In genomic region chr13:112976526-112976925, GRCh38 we compare ENCODE assay signal across 25 cellular contexts. TPM values are rescaled to one million over a fixed set of nuclear protein-coding genes. Genes with fewer than 3 reads are reported as not detected.
"Had no signal": no experiment of that assay in that cellular context is flagged by ENCODE, and none has a peak within 500 bp of the region (broad histone marks: within the 10 kb centered on the region; RNA-seq: fewer than 3 reads in every experiment).

No MANE protein-coding gene starts in this region.

- H3K4me2 ChIP-seq: hepatocyte had no signal

- H3K27ac ChIP-seq: coronary artery, esophagus muscularis mucosa, foreskin keratinocyte, gastroesophageal sphincter, hepatocyte, lower lobe of right lung had no signal

- H3K9me3 ChIP-seq: esophagus muscularis mucosa, gastroesophageal sphincter, heart left ventricle, lower lobe of right lung, mucosa of descending colon had no signal

- FAIRE-seq: colon, endothelial cell of umbilical vein, frontal cortex, kidney had no signal

- H3K4me1 ChIP-seq: foreskin keratinocyte, gastroesophageal sphincter, lower lobe of right lung had no signal

- H2AFZ ChIP-seq: hepatocyte had no signal

- H3K4me3 ChIP-seq: coronary artery, dorsolateral prefrontal cortex, esophagus muscularis mucosa, gastroesophageal sphincter, heart left ventricle, hepatocyte, left ventricle myocardium inferior, lower lobe of right lung, mucosa of descending colon had no signal

- H3K36me3 ChIP-seq: gastroesophageal sphincter, heart left ventricle, left ventricle myocardium inferior, lower lobe of right lung had no signal

- DNase-seq: dermis blood vessel endothelial cell; dorsolateral prefrontal cortex; effector CD4-positive, alpha-beta T cell; effector memory CD4-positive, alpha-beta T cell; foreskin keratinocyte; hypothalamus; immature natural killer cell; islet precursor cell; kidney; kidney glomerular epithelial cell; left colon; left ventricle myocardium inferior; lower lobe of right lung; mesenchymal stem cell; naive B cell had no signal

- ATAC-seq: foreskin keratinocyte, gastroesophageal sphincter, heart left ventricle, left colon, left lobe of liver, lower lobe of right lung, mucosa of descending colon had no signal

- H3K27me3 ChIP-seq: hepatocyte had no signal

RNA-seq across cellular contexts. Expression of gene MCF2L, which starts 7.5 kb away (rescaled TPM):
- total RNA-seq: foreskin keratinocyte had no signal
